Comparison of ENCODE assay signal across 8 cellular contexts in the genomic region with DNA sequence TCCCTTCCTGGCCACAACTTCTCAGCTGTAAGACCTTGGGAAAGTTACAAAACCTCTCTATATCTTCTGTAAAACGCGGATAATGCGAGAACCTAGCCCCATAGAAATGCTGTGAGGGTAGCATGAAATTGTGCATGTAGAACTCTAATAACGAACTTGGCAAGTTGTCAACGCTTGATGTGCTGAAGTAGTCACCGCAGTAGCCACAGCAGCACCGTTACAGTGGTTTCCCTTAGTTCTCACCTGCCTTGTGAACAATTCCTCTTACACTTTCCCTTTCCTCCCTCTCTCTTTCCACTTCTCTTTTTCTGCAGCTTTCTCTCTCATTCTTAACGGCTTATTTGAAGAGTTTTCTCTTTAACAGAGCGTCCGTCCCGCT. TPM values are rescaled to one million over a fixed set of nuclear protein-coding genes. Genes with fewer than 3 reads are reported as not detected.
DNase-seq lines count a peak whose midpoint lies in the region; ATAC-seq and TF ChIP-seq lines count a peak whose summit lies in the region.

No MANE protein-coding gene starts in this region.

- H3K27ac ChIP-seq in dorsolateral prefrontal cortex, result no peak overlapping the region

- DNase-seq in AG09309 (ENCODE audit: low read depth), result no peak
- peak; percentile 82 for DNase-seq in RPMI8226
- no peak for DNase-seq in dorsolateral prefrontal cortex
- peak; percentile 56 for DNase-seq in naive B cell
- no peak for DNase-seq in NCI-H1048 (lab: John Stamatoyannopoulos, UW)
- no peak for DNase-seq in SHP77 treated with DMSO at 0.1 percent for 48 hours (lab: John Stamatoyannopoulos, UW)

- ATAC-seq in GM18868 (IDR thresholded peaks at IDR 0.05; ENCODE audit: unreplicated experiment) (peak; percentile 46), HG03097 (IDR thresholded peaks at IDR 0.05; ENCODE audit: low FRiP score, unreplicated experiment) (peak; percentile 27), naive B cell (ENCODE audit: low read depth in 2 of 2) (peak; percentile 49 to 59)

- H3K27me3 ChIP-seq in dorsolateral prefrontal cortex, result peaks cover 0 to 3% (median 0%) of the 10 kb centered on the region in 45 donors

- intact Hi-C loops in dorsolateral prefrontal cortex (cut with DNase I), result loop anchor here (2.0 to 5.0 kb wide), 4 partner anchors 39 to 239 kb away; a partner anchor contains a TSS

- no peak for TF ChIP-seq CTCF in AG09309 (IDR thresholded peaks at IDR 0.05; ENCODE audit: control insufficient read depth, insufficient read depth, low read depth, low read length, missing control alignments)
- TF ChIP-seq CTCF in dorsolateral prefrontal cortex (IDR thresholded peaks at IDR 0.05 in 54 of 56, conservative IDR thresholded peaks at IDR 0.05 in 2 of 56; ENCODE audit: low read depth in 1 of 56, partially characterized antibody in 56 of 56), result no peak

- peaks cover 30 to 46% (median 34%) of the 10 kb centered on the region in 3 donors for H3K4me1 Mint-ChIP-seq in naive B cell

- H3K36me3 Mint-ChIP-seq in naive B cell, result no peaks in the 10 kb centered on the region

- no peaks in the 10 kb centered on the region for H3K27me3 Mint-ChIP-seq in naive B cell

- no peaks in the 10 kb centered on the region for H3K9me3 Mint-ChIP-seq in naive B cell

- H3K27ac Mint-ChIP-seq in naive B cell, result peak overlapping the region; percentile 1 to 98 (median 92)

- H3K4me3 ChIP-seq in AG09309 (ENCODE audit: control insufficient read depth, low read depth, low read length) (peak overlapping the region; percentile 76), dorsolateral prefrontal cortex (peak overlapping the region; percentile 64 to 99 (median 88))

- peak overlapping the region; percentile 91 to 99 (median 95) for H3K4me3 Mint-ChIP-seq in naive B cell

RNA-seq across cellular contexts. Expression of a gene that starts 0.4 kb away (rescaled TPM):
- total RNA-seq in dorsolateral prefrontal cortex, result 10 to 100 TPM; 14.8 to 39.4 (median 25.9) TPM
- 10 to 100 TPM in 5 of 6 donors, 1 to 10 TPM in 1; 9.6 to 19.4 (median 14.6) TPM for polyA plus RNA-seq in naive B cell (ENCODE audit: low read depth in 6 of 6)

RNA-seq across cellular contexts. Expression of a gene that starts 39.2 kb away (rescaled TPM):
- 10 to 100 TPM in 46 of 120 experiments, 1 to 10 TPM in 74; 4.5 to 19.1 (median 9.2) TPM for total RNA-seq in dorsolateral prefrontal cortex
- polyA plus RNA-seq in naive B cell (ENCODE audit: low read depth in 6 of 6), result not detected

Comparison
In these comparisons a context has a peak if more than half of its experiments do, and no peak if none do; other contexts are left out.
1. DNase-seq: peak in RPMI8226 (single experiment) and naive B cell (single experiment); none in AG09309 (single experiment), dorsolateral prefrontal cortex (0 of 10), NCI-H1048 (single experiment) and SHP77 treated with DMSO at 0.1 percent for 48 hours (single experiment).
2. Peak in every context shown above with its lines, with median percentiles within 50 percentile points of each other: ATAC-seq.